ENCODE assay signal across 12 cellular contexts in the genomic region with DNA sequence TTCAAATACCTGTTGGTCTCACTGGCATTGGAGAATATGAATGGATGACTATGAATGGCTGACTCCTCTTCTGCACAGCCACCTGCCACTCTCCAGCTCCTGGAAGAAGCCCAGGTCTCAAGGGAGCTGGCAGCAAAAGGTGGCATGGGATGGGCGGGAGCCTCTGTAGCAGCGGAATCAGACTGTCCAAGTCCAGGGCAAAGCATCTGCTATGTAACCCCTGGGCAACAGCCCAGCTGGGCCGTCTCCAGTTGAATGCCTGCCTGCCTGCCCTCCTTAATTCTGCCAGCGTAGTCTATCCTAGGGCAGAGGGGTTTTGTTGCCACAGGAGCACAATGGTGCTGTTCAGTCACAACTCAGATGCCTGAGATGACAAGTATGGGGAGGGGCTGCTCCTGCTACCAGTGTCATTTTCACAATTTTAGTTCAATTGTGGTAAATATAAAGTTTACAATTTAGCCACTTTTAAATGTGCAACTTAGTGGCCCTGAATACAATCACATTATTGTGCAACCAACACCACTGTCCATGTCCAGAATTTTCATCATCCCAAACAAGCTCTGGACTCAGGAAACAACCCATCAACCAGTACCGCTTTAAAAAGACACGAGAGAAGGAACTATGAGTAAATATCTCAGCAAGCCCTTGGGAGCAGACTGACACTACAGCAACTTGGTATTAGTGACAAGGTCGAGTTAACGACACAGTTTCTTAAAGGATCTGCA.
DNase-seq lines count a peak whose midpoint lies in the region; ATAC-seq, FAIRE-seq and TF ChIP-seq lines count a peak whose summit lies in the region.
"Had no signal": no experiment of that assay in that cellular context is flagged by ENCODE, and none has a peak within 500 bp of the region (broad histone marks: within the 10 kb centered on the region; RNA-seq: fewer than 3 reads in every experiment).

No MANE protein-coding gene starts in this region.

- H3K4me3 Mint-ChIP-seq in brain: peak overlapping the region in 2 of 5 experiments; percentile 9 to 44
- no peak overlapping the region for H3K4me3 Mint-ChIP-seq in CD8-positive, alpha-beta T cell
- no peak overlapping the region for H3K4me3 Mint-ChIP-seq in CD4-positive, alpha-beta T cell
- H3K4me3 Mint-ChIP-seq: activated B cell treated with CpG ODN at 0.5 μM for 24 hours; activated T-cell treated with anti-CD3 and anti-CD28 coated beads, Interleukin-2, amount 50 U/mL, for 24 hours had no signal

- H3K4me3 ChIP-seq in CD8-positive, alpha-beta T cell (ENCODE audit: low read depth, low read length): no peak overlapping the region
- H3K4me3 ChIP-seq: tibial nerve had no signal

- FAIRE-seq in HTR-8/SVneo (lab: Jason Lieb, UNC): no peak

- no peaks in the 10 kb centered on the region for H3K36me3 ChIP-seq in CD8-positive, alpha-beta T cell (ENCODE audit: insufficient read depth, low read length)
- H3K36me3 ChIP-seq: tibial nerve had no signal

- peak; percentile 97 for ATAC-seq in left lobe of liver
- ATAC-seq in CD8-positive, alpha-beta T cell: no peak
- no peak for ATAC-seq in CD4-positive, alpha-beta T cell (ENCODE audit: poor library complexity)

- H3K4me1 Mint-ChIP-seq in brain: peaks cover 22% of the 10 kb centered on the region
- peaks cover 2% of the 10 kb centered on the region for H3K4me1 Mint-ChIP-seq in CD8-positive, alpha-beta T cell (ENCODE audit: low read depth)
- no peaks in the 10 kb centered on the region for H3K4me1 Mint-ChIP-seq in CD4-positive, alpha-beta T cell (ENCODE audit: low read depth)

- intact Hi-C loops in CD8-positive, alpha-beta T cell (cut with DNase I, micrococcal nuclease): no loop called here
- intact Hi-C loops in CD4-positive, alpha-beta T cell (cut with DNase I, micrococcal nuclease): no loop called here

- peaks cover 0 to 5% (median 0%) of the 10 kb centered on the region in 5 experiments for H3K9me3 Mint-ChIP-seq in brain
- H3K9me3 Mint-ChIP-seq in CD8-positive, alpha-beta T cell: no peaks in the 10 kb centered on the region
- H3K9me3 Mint-ChIP-seq in CD4-positive, alpha-beta T cell: no peaks in the 10 kb centered on the region
- H3K9me3 Mint-ChIP-seq: activated B cell treated with CpG ODN at 0.5 μM for 24 hours; activated T-cell treated with anti-CD3 and anti-CD28 coated beads, Interleukin-2, amount 50 U/mL, for 24 hours; CD8-positive, alpha-beta memory T cell had no signal

- CTCF ChIA-PET in CD8-positive, alpha-beta T cell (lab: Charles Lee): no interaction called here
- CTCF ChIA-PET in CD4-positive, alpha-beta T cell (lab: Charles Lee): no interaction called here

- POLR2A ChIA-PET in CD8-positive, alpha-beta T cell (lab: Charles Lee): no interaction called here
- POLR2A ChIA-PET in CD4-positive, alpha-beta T cell (lab: Charles Lee): no interaction called here

- H3K27me3 ChIP-seq in CD8-positive, alpha-beta T cell (ENCODE audit: insufficient read depth, low read length): no peaks in the 10 kb centered on the region
- H3K27me3 ChIP-seq in CD4-positive, alpha-beta T cell (ENCODE audit: control insufficient read depth, insufficient read depth, low read length): no peaks in the 10 kb centered on the region
- H3K27me3 ChIP-seq: tibial nerve had no signal

- no peaks in the 10 kb centered on the region for H3K4me1 ChIP-seq in CD8-positive, alpha-beta T cell (ENCODE audit: insufficient read depth, low read length)
- H3K4me1 ChIP-seq: tibial nerve had no signal

- H3K9me3 ChIP-seq in CD8-positive, alpha-beta T cell (ENCODE audit: low read length): no peaks in the 10 kb centered on the region
- H3K9me3 ChIP-seq in CD4-positive, alpha-beta T cell (ENCODE audit: control insufficient read depth, low read length): no peaks in the 10 kb centered on the region
- H3K9me3 ChIP-seq: tibial nerve had no signal

- no peak for TF ChIP-seq CTCF in brain (conservative IDR thresholded peaks at IDR 0.05)
- no peak for TF ChIP-seq CTCF in CD8-positive, alpha-beta T cell (IDR thresholded peaks at IDR 0.05)
- TF ChIP-seq CTCF in CD4-positive, alpha-beta T cell (IDR thresholded peaks at IDR 0.05): no peak

- peak overlapping the region in 4 of 5 experiments; percentile 15 to 73 (median 58) for H3K27ac Mint-ChIP-seq in brain
- H3K27ac Mint-ChIP-seq in CD8-positive, alpha-beta T cell: no peak overlapping the region
- no peak overlapping the region for H3K27ac Mint-ChIP-seq in CD4-positive, alpha-beta T cell
- H3K27ac Mint-ChIP-seq: activated B cell treated with CpG ODN at 0.5 μM for 24 hours; activated T-cell treated with anti-CD3 and anti-CD28 coated beads, Interleukin-2, amount 50 U/mL, for 24 hours had no signal

- peak; percentile 84 for DNase-seq in NCI-H2107 treated with DMSO at 0.1 percent for 48 hours (lab: John Stamatoyannopoulos, UW; ENCODE audit: unreplicated experiment)
- DNase-seq in left lobe of liver (ENCODE audit: low spot score): peak; percentile 96
- no peak for DNase-seq in stimulated activated CD8-positive, alpha-beta memory T cell treated with anti-CD3 and anti-CD28 coated beads, Interleukin-4, amount 100 ng/mL, for 48 hours
- DNase-seq in HTR-8/SVneo (ENCODE audit: insufficient read length, low spot score): no peak
- DNase-seq in CD8-positive, alpha-beta T cell: no peak
- no peak for DNase-seq in CD4-positive, alpha-beta T cell
- DNase-seq: activated B cell treated with CpG ODN at 0.5 μM for 24 hours; activated T-cell treated with anti-CD3 and anti-CD28 coated beads, Interleukin-2, amount 50 U/mL, for 24 hours; CD8-positive, alpha-beta memory T cell had no signal

- no peaks in the 10 kb centered on the region for H3K36me3 Mint-ChIP-seq in brain
- no peaks in the 10 kb centered on the region for H3K36me3 Mint-ChIP-seq in CD8-positive, alpha-beta T cell
- no peaks in the 10 kb centered on the region for H3K36me3 Mint-ChIP-seq in CD4-positive, alpha-beta T cell (ENCODE audit: low read depth)
- H3K36me3 Mint-ChIP-seq: CD8-positive, alpha-beta memory T cell had no signal

- peaks cover 5% of the 10 kb centered on the region for H3K27me3 Mint-ChIP-seq in brain
- H3K27me3 Mint-ChIP-seq in CD8-positive, alpha-beta T cell (ENCODE audit: low read depth): peaks cover 18% of the 10 kb centered on the region
- H3K27me3 Mint-ChIP-seq in CD4-positive, alpha-beta T cell: peaks cover 41% of the 10 kb centered on the region

- H3K27ac ChIP-seq in temporal lobe (ENCODE audit: low read depth, low read length): peak overlapping the region; percentile 41
- H3K27ac ChIP-seq in CD8-positive, alpha-beta T cell (ENCODE audit: low read depth, low read length): no peak overlapping the region
- no peak overlapping the region for H3K27ac ChIP-seq in CD4-positive, alpha-beta T cell (ENCODE audit: low read depth, low read length)
- H3K27ac ChIP-seq: tibial nerve had no signal

Comparison
In these comparisons a context has a peak if more than half of its experiments do, and no peak if none do; other contexts are left out.
1. DNase-seq: peak in NCI-H2107 treated with DMSO at 0.1 percent for 48 hours (single experiment) and left lobe of liver (single experiment); none in stimulated activated CD8-positive, alpha-beta memory T cell treated with anti-CD3 and anti-CD28 coated beads, Interleukin-4, amount 100 ng/mL, for 48 hours (single experiment), HTR-8/SVneo (single experiment), CD8-positive, alpha-beta T cell (0 of 7) and CD4-positive, alpha-beta T cell (0 of 10).
2. H3K27ac Mint-ChIP-seq: peak in brain (4 of 5); none in CD8-positive, alpha-beta T cell (single experiment) and CD4-positive, alpha-beta T cell (single experiment).